Comparison of ENCODE assay signal across 4 cellular contexts in the genomic region with DNA sequence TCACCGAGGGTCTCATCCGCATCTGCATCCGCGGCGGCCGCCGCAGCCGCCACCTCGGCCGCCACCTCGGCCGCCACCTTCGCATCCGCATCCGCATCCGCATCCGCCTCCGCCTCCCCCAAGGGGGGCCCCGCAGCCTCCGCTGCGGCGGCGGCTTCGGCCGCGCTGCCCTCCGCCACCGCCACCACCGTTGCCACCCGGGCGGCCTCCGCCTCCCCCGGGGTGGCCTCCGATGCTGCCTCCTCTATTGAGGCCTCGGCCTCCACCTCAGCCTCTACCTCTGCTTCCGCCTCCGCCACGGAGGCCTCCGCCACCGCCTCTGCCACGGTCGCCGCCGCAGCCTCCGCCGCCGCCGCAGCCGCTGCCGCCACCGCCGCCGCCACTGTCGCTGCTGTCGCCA. TPM values are rescaled to one million over a fixed set of nuclear protein-coding genes. Genes with fewer than 3 reads are reported as not detected.
"Had no signal": no experiment of that assay in that cellular context is flagged by ENCODE, and none has a peak within 500 bp of the region (broad histone marks: within the 10 kb centered on the region; RNA-seq: fewer than 3 reads in every experiment).

Gene PABPC1L2A, minus strand, starts transcription at position 101 of the 400 bp plus-strand sequence. CDS start 126 bp downstream, outside the sequence.

RNA-seq across cellular contexts. Expression of gene PABPC1L2A, which starts in this region (rescaled TPM):
- total RNA-seq: LHCN-M2, M059J, MCF 10A, NCI-H460 had no signal
